Comparison of ENCODE assay signal across 26 cellular contexts in genomic region chr16:81627729-81628128, GRCh38.
A peak's percentile ranks its signal among the peaks of the same experiment; 100 is the strongest.
DNase-seq lines count a peak whose midpoint lies in the region; ATAC-seq, FAIRE-seq and TF ChIP-seq lines count a peak whose summit lies in the region.
"Had no signal": no experiment of that assay in that cellular context is flagged by ENCODE, and none has a peak within 500 bp of the region (broad histone marks: within the 10 kb centered on the region; RNA-seq: fewer than 3 reads in every experiment).

No MANE protein-coding gene starts in this region.

- H3K79me2 ChIP-seq in HepG2 (ENCODE audit: insufficient read depth, low read length): peaks cover 26% of the 10 kb centered on the region

- peaks cover 48% of the 10 kb centered on the region; the same call in 1 of the 2 replicates for H4K20me1 ChIP-seq in HepG2 (ENCODE audit: insufficient read depth, low read length)

- no peak overlapping the region for H3K4me3 Mint-ChIP-seq in activated CD4-positive, alpha-beta T cell treated with anti-CD3 and anti-CD28 coated beads, Interleukin-2, amount 10 ng/mL, durations not matched to agents 24 days and 14 days
- no peak overlapping the region for H3K4me3 Mint-ChIP-seq in activated CD4-positive, alpha-beta T cell treated with anti-CD3 and anti-CD28 coated beads, Interleukin-2, amount 10 ng/mL, durations not matched to agents 7 days and 5 days
- no peak overlapping the region for H3K4me3 Mint-ChIP-seq in central memory CD8-positive, alpha-beta T cell
- no peak overlapping the region for H3K4me3 Mint-ChIP-seq in T-helper 2 cell treated with Interferon-gamma antibody and Interleukin-4, amounts not matched to agents 5 μg/mL and 100 μg/mL, for 36 hours
- H3K4me3 Mint-ChIP-seq: CD14-positive monocyte; CD4-positive, alpha-beta T cell; CD8-positive, alpha-beta memory T cell; GM23338; H9 had no signal

- TF ChIP-seq POLR2A in HepG2 (IDR thresholded peaks at IDR 0.05; ENCODE audit: insufficient read depth in 1 of 2, low read depth in 2 of 2, low read length in 2 of 2) (no peak), right lobe of liver (IDR thresholded peaks at IDR 0.05) (no peak)

- in situ Hi-C loops in HepG2 (cut with HindIII; ENCODE audit: extremely low pct_ligation_motif_present, low pct_unique_long_range_greater_than_20kb): no loop called here

- peaks cover 5% of the 10 kb centered on the region for H3K36me3 Mint-ChIP-seq in activated CD4-positive, alpha-beta T cell treated with anti-CD3 and anti-CD28 coated beads, Interleukin-2, amount 10 ng/mL, durations not matched to agents 24 days and 14 days (ENCODE audit: low read depth)
- H3K36me3 Mint-ChIP-seq in activated CD4-positive, alpha-beta T cell treated with anti-CD3 and anti-CD28 coated beads, Interleukin-2, amount 10 ng/mL, durations not matched to agents 7 days and 5 days (ENCODE audit: low read depth): no peaks in the 10 kb centered on the region
- peaks cover 2% of the 10 kb centered on the region for H3K36me3 Mint-ChIP-seq in central memory CD8-positive, alpha-beta T cell (ENCODE audit: insufficient read depth)
- H3K36me3 Mint-ChIP-seq in T-helper 2 cell treated with Interferon-gamma antibody and Interleukin-4, amounts not matched to agents 5 μg/mL and 100 μg/mL, for 36 hours (ENCODE audit: low read depth): peaks cover 4% of the 10 kb centered on the region

- WGBS in HepG2 (ENCODE audit: low lambda C conversion rate): 98% methylated on average over 8 of the region's 9 CpGs
- 94% methylated on average over 6 of the region's 9 CpGs for WGBS in right lobe of liver (ENCODE audit: insufficient coverage, low coverage, low lambda C conversion rate, missing lambda C conversion rate)

- H3K27me3 ChIP-seq in HepG2 (ENCODE audit: control insufficient read depth in 1 of 2, insufficient read depth in 2 of 2, low read length in 2 of 2) (no peaks in the 10 kb centered on the region), right lobe of liver (no peaks in the 10 kb centered on the region)
- H3K27me3 ChIP-seq: BE2C; BLaER1 treated with 17β-estradiol and CSF1 and Interleukin-3, amounts not matched to agents 10 nM and 100 nM had no signal

- no peaks in the 10 kb centered on the region for H3K27me3 Mint-ChIP-seq in activated CD4-positive, alpha-beta T cell treated with anti-CD3 and anti-CD28 coated beads, Interleukin-2, amount 10 ng/mL, durations not matched to agents 24 days and 14 days
- H3K27me3 Mint-ChIP-seq in activated CD4-positive, alpha-beta T cell treated with anti-CD3 and anti-CD28 coated beads, Interleukin-2, amount 10 ng/mL, durations not matched to agents 7 days and 5 days: no peaks in the 10 kb centered on the region
- no peaks in the 10 kb centered on the region for H3K27me3 Mint-ChIP-seq in central memory CD8-positive, alpha-beta T cell
- H3K27me3 Mint-ChIP-seq in T-helper 2 cell treated with Interferon-gamma antibody and Interleukin-4, amounts not matched to agents 5 μg/mL and 100 μg/mL, for 36 hours (ENCODE audit: low read depth): no peaks in the 10 kb centered on the region
- H3K27me3 Mint-ChIP-seq: CD4-positive, alpha-beta T cell; CD8-positive, alpha-beta memory T cell had no signal

- FAIRE-seq in HepG2 (lab: Jason Lieb, UNC): no peak
- FAIRE-seq: A549, D721Med, GM12891, GM18507 had no signal

- H3K4me3 ChIP-seq in HepG2 (replicated peaks in 1 of 3; ENCODE audit: insufficient read depth in 1 of 3, low read depth in 2 of 3, low read length in 3 of 3) (no peak overlapping the region), right lobe of liver (no peak overlapping the region)
- H3K4me3 ChIP-seq: A549; BLaER1 treated with 17β-estradiol and CSF1 and Interleukin-3, amounts not matched to agents 10 nM and 100 nM; GM23338 had no signal

- H3K9me3 ChIP-seq in HepG2 (ENCODE audit: low read length) (no peaks in the 10 kb centered on the region), right lobe of liver (no peaks in the 10 kb centered on the region)
- H3K9me3 ChIP-seq: A549; BE2C; BLaER1 treated with 17β-estradiol and CSF1 and Interleukin-3, amounts not matched to agents 10 nM and 100 nM had no signal

- no peak overlapping the region for H2AFZ ChIP-seq in HepG2 (ENCODE audit: low read length)
- H2AFZ ChIP-seq: GM23338 had no signal

- intact Hi-C loops in activated CD4-positive, alpha-beta T cell treated with anti-CD3 and anti-CD28 coated beads, Interleukin-2, amount 10 ng/mL, durations not matched to agents 24 days and 14 days (cut with micrococcal nuclease): no loop called here
- intact Hi-C loops in HepG2 (cut with micrococcal nuclease; ENCODE audit: unreplicated experiment): no loop called here
- intact Hi-C loops in right lobe of liver (cut with DNase I): no loop called here

- CTCF ChIA-PET in activated CD4-positive, alpha-beta T cell treated with anti-CD3 and anti-CD28 coated beads, Interleukin-2, amount 10 ng/mL, durations not matched to agents 7 days and 5 days (lab: Charles Lee): no interaction called here
- CTCF ChIA-PET in HepG2 (lab: Yijun Ruan, JAX; ENCODE audit: low intra/inter-chr PET ratio, low total read pairs): no interaction called here

- no peak for TF ChIP-seq RAD21 in HepG2 (CRISPR knock-in tag; IDR thresholded peaks at IDR 0.05)

- H3K4me1 Mint-ChIP-seq in activated CD4-positive, alpha-beta T cell treated with anti-CD3 and anti-CD28 coated beads, Interleukin-2, amount 10 ng/mL, durations not matched to agents 24 days and 14 days: peaks cover 52% of the 10 kb centered on the region
- H3K4me1 Mint-ChIP-seq in activated CD4-positive, alpha-beta T cell treated with anti-CD3 and anti-CD28 coated beads, Interleukin-2, amount 10 ng/mL, durations not matched to agents 7 days and 5 days: peaks cover 39% of the 10 kb centered on the region
- H3K4me1 Mint-ChIP-seq in central memory CD8-positive, alpha-beta T cell: peaks cover 9% of the 10 kb centered on the region
- peaks cover 24% of the 10 kb centered on the region for H3K4me1 Mint-ChIP-seq in T-helper 2 cell treated with Interferon-gamma antibody and Interleukin-4, amounts not matched to agents 5 μg/mL and 100 μg/mL, for 36 hours (ENCODE audit: low read depth)

- TF ChIP-seq EP300 in HepG2 (IDR thresholded peaks at IDR 0.05; ENCODE audit: low read depth in 2 of 2, low read length in 2 of 2) (no peak), HepG2 (CRISPR knock-in tag; IDR thresholded peaks at IDR 0.05; ENCODE audit: borderline replicate concordance) (no peak)

- no TSS peak for BruUV-seq in HepG2 (replicated peaks; lab: Mats Ljungman, UMichigan)

- no peak for DNase-seq in activated CD4-positive, alpha-beta T cell treated with anti-CD3 and anti-CD28 coated beads, Interleukin-2, amount 10 ng/mL, durations not matched to agents 24 days and 14 days
- no peak for DNase-seq in activated CD4-positive, alpha-beta T cell treated with anti-CD3 and anti-CD28 coated beads, Interleukin-2, amount 10 ng/mL, durations not matched to agents 7 days and 5 days
- no peak for DNase-seq in HepG2 (ENCODE audit: low spot score)
- DNase-seq in right lobe of liver: no peak
- no peak for DNase-seq in central memory CD8-positive, alpha-beta T cell (ENCODE audit: low spot score in 2 of 2)
- DNase-seq in DMS114 treated with DMSO at 0.1 percent for 48 hours (lab: John Stamatoyannopoulos, UW; ENCODE audit: unreplicated experiment): no peak
- DNase-seq in T-helper 2 cell treated with Interferon-gamma antibody and Interleukin-4, amounts not matched to agents 5 μg/mL and 100 μg/mL, for 36 hours (ENCODE audit: low spot score): no peak
- DNase-seq: 8988T; ACHN; AML-193; BE2C; CD4-positive, alpha-beta T cell; CD8-positive, alpha-beta memory T cell; DMS 273 treated with DMSO at 0.1 percent for 48 hours; DMS53; DMS79 treated with DMSO at 0.1 percent for 48 hours; GF-D8; H9 had no signal

- H3K9me3 Mint-ChIP-seq in activated CD4-positive, alpha-beta T cell treated with anti-CD3 and anti-CD28 coated beads, Interleukin-2, amount 10 ng/mL, durations not matched to agents 24 days and 14 days: no peaks in the 10 kb centered on the region
- H3K9me3 Mint-ChIP-seq in activated CD4-positive, alpha-beta T cell treated with anti-CD3 and anti-CD28 coated beads, Interleukin-2, amount 10 ng/mL, durations not matched to agents 7 days and 5 days: no peaks in the 10 kb centered on the region
- H3K9me3 Mint-ChIP-seq in central memory CD8-positive, alpha-beta T cell: no peaks in the 10 kb centered on the region
- H3K9me3 Mint-ChIP-seq in T-helper 2 cell treated with Interferon-gamma antibody and Interleukin-4, amounts not matched to agents 5 μg/mL and 100 μg/mL, for 36 hours: no peaks in the 10 kb centered on the region
- H3K9me3 Mint-ChIP-seq: CD4-positive, alpha-beta T cell; CD8-positive, alpha-beta memory T cell; GM23338; H9 had no signal

- peak overlapping the region; percentile 54 for H3K27ac Mint-ChIP-seq in activated CD4-positive, alpha-beta T cell treated with anti-CD3 and anti-CD28 coated beads, Interleukin-2, amount 10 ng/mL, durations not matched to agents 24 days and 14 days
- no peak overlapping the region for H3K27ac Mint-ChIP-seq in activated CD4-positive, alpha-beta T cell treated with anti-CD3 and anti-CD28 coated beads, Interleukin-2, amount 10 ng/mL, durations not matched to agents 7 days and 5 days
- peak overlapping the region; percentile 60 for H3K27ac Mint-ChIP-seq in central memory CD8-positive, alpha-beta T cell (ENCODE audit: low read depth)
- no peak overlapping the region for H3K27ac Mint-ChIP-seq in T-helper 2 cell treated with Interferon-gamma antibody and Interleukin-4, amounts not matched to agents 5 μg/mL and 100 μg/mL, for 36 hours
- H3K27ac Mint-ChIP-seq: GM23338 had no signal

- no peak overlapping the region for H3K9ac ChIP-seq in HepG2 (ENCODE audit: insufficient read depth, low read depth, low read length)
- H3K9ac ChIP-seq: BLaER1 treated with 17β-estradiol and CSF1 and Interleukin-3, amounts not matched to agents 10 nM and 100 nM had no signal

- no peak for ATAC-seq in HepG2
- ATAC-seq in right lobe of liver: no peak
- no peak for ATAC-seq in central memory CD8-positive, alpha-beta T cell (replicated peaks; ENCODE audit: extremely low read depth, poor library complexity, severe bottlenecking)
- ATAC-seq: GM23338, HCT116 had no signal

- H3K36me3 ChIP-seq in HepG2 (replicated peaks in 1 of 2; ENCODE audit: control insufficient read depth in 1 of 2, insufficient read depth in 2 of 2, low read length in 2 of 2) (peaks cover 16 to 38% of the 10 kb centered on the region in 2 experiments), right lobe of liver (no peaks in the 10 kb centered on the region)
- H3K36me3 ChIP-seq: BE2C had no signal

- H3K4me2 ChIP-seq in HepG2 (ENCODE audit: low read depth, low read length): no peak overlapping the region
- H3K4me2 ChIP-seq: A549; BLaER1 treated with 17β-estradiol and CSF1 and Interleukin-3, amounts not matched to agents 10 nM and 100 nM; GM23338 had no signal

- POLR2A ChIA-PET in activated CD4-positive, alpha-beta T cell treated with anti-CD3 and anti-CD28 coated beads, Interleukin-2, amount 10 ng/mL, durations not matched to agents 7 days and 5 days (lab: Charles Lee): no interaction called here
- POLR2A ChIA-PET in HepG2 (lab: Yijun Ruan, JAX): no interaction called here

- H3K4me1 ChIP-seq in HepG2 (ENCODE audit: insufficient read depth, low read length) (peaks cover 60% of the 10 kb centered on the region), right lobe of liver (peaks cover 0 to 16% (median 5%) of the 10 kb centered on the region in 4 donors)
- H3K4me1 ChIP-seq: BE2C had no signal

- no peak for TF ChIP-seq CTCF in HepG2 (CRISPR knock-in tag; IDR thresholded peaks at IDR 0.05)
- no peak for TF ChIP-seq CTCF in right lobe of liver (IDR thresholded peaks at IDR 0.05)

- H3K27ac ChIP-seq in HepG2 (ENCODE audit: extremely low read length, insufficient read depth, low read length) (no peak overlapping the region), right lobe of liver (no peak overlapping the region)

Comparison
In these comparisons a context has a peak if more than half of its experiments do, and no peak if none do; other contexts are left out.
1. H3K27ac Mint-ChIP-seq: peak in activated CD4-positive, alpha-beta T cell treated with anti-CD3 and anti-CD28 coated beads, Interleukin-2, amount 10 ng/mL, durations not matched to agents 24 days and 14 days (single experiment) and central memory CD8-positive, alpha-beta T cell (single experiment); none in activated CD4-positive, alpha-beta T cell treated with anti-CD3 and anti-CD28 coated beads, Interleukin-2, amount 10 ng/mL, durations not matched to agents 7 days and 5 days (single experiment) and T-helper 2 cell treated with Interferon-gamma antibody and Interleukin-4, amounts not matched to agents 5 μg/mL and 100 μg/mL, for 36 hours (single experiment).